Comparison of ENCODE assay signal across 11 cellular contexts in the genomic region with DNA sequence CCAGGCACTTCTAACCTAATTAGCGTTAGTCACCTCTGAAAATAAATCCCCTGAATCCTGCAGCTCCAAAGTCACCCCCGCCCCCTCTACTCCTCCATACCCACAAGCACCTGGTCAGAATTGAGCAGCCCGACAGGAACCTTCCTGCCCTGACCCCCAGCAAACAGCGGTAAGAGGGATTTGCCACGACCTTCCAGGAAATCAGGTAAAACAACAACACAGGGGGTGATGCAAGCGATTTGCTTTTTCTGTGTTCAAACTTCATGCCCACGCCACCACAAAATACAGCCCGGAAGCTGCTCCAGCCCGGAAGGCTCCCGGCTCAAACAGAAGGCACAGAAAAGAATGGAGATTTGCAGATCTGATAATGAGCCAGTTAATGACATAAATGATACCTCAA.
DNase-seq lines count a peak whose midpoint lies in the region; ATAC-seq, FAIRE-seq and TF ChIP-seq lines count a peak whose summit lies in the region.
"Had no signal": no experiment of that assay in that cellular context is flagged by ENCODE, and none has a peak within 500 bp of the region (broad histone marks: within the 10 kb centered on the region; RNA-seq: fewer than 3 reads in every experiment).

No MANE protein-coding gene starts in this region.

- in situ Hi-C loops in HepG2 (cut with HindIII; ENCODE audit: extremely low pct_ligation_motif_present, low pct_unique_long_range_greater_than_20kb) = no loop called here

- no peak for TF ChIP-seq POLR2A in HepG2 (IDR thresholded peaks at IDR 0.05; ENCODE audit: insufficient read depth in 1 of 2, low read depth in 2 of 2, low read length in 2 of 2)

- no peaks in the 10 kb centered on the region for H3K4me1 Mint-ChIP-seq in activated naive CD4-positive, alpha-beta T cell treated with anti-CD3 and anti-CD28 coated beads, Interleukin-2, amount 10 ng/mL, durations not matched to agents 7 days and 5 days
- H3K4me1 Mint-ChIP-seq: activated CD4-positive, alpha-beta memory T cell treated with anti-CD3 and anti-CD28 coated beads, Interleukin-2, amount 10 ng/mL, durations not matched to agents 7 days and 5 days had no signal

- intact Hi-C loops in HepG2 (cut with micrococcal nuclease; ENCODE audit: unreplicated experiment) = no loop called here

- TF ChIP-seq CTCF in BE2C (IDR thresholded peaks at IDR 0.05; ENCODE audit: low read depth, low read length) = no peak
- TF ChIP-seq CTCF in HepG2 (CRISPR knock-in tag; IDR thresholded peaks at IDR 0.05) = no peak

- H3K9me3 Mint-ChIP-seq in activated naive CD4-positive, alpha-beta T cell treated with anti-CD3 and anti-CD28 coated beads, Interleukin-2, amount 10 ng/mL, durations not matched to agents 7 days and 5 days = no peaks in the 10 kb centered on the region
- H3K9me3 Mint-ChIP-seq: activated CD4-positive, alpha-beta memory T cell treated with anti-CD3 and anti-CD28 coated beads, Interleukin-2, amount 10 ng/mL, durations not matched to agents 7 days and 5 days had no signal

- peak overlapping the region; percentile 60 for H3K4me3 ChIP-seq in BE2C (ENCODE audit: low read depth, low read length)
- no peak overlapping the region; a peak in 1 of 6 replicates for H3K4me3 ChIP-seq in HepG2 (replicated peaks in 1 of 3; ENCODE audit: insufficient read depth in 1 of 3, low read depth in 2 of 3, low read length in 3 of 3)

- H3K36me3 ChIP-seq in BE2C (no peaks in the 10 kb centered on the region), HepG2 (replicated peaks in 1 of 2; ENCODE audit: control insufficient read depth in 1 of 2, insufficient read depth in 2 of 2, low read length in 2 of 2) (no peaks in the 10 kb centered on the region)

- no peaks in the 10 kb centered on the region for H3K79me2 ChIP-seq in HepG2 (ENCODE audit: insufficient read depth, low read length)

- WGBS in HepG2 (ENCODE audit: low lambda C conversion rate) = 1% methylated on average over 10 of the region's 10 CpGs

- H3K27me3 Mint-ChIP-seq in activated naive CD4-positive, alpha-beta T cell treated with anti-CD3 and anti-CD28 coated beads, Interleukin-2, amount 10 ng/mL, durations not matched to agents 7 days and 5 days = peaks cover 3% of the 10 kb centered on the region

- DNase-seq in BE2C (peak; percentile 29), NCI-H1105 (lab: John Stamatoyannopoulos, UW) (peak; percentile 39), SK-N-DZ (ENCODE audit: low spot score) (peak; percentile 27), HepG2 (ENCODE audit: low spot score) (no peak), UCSD-AML1 (lab: John Stamatoyannopoulos, UW; ENCODE audit: unreplicated experiment) (no peak)
- no peak for DNase-seq in activated naive CD4-positive, alpha-beta T cell treated with anti-CD3 and anti-CD28 coated beads, Interleukin-2, amount 10 ng/mL, durations not matched to agents 7 days and 5 days
- DNase-seq: activated CD4-positive, alpha-beta memory T cell treated with anti-CD3 and anti-CD28 coated beads, Interleukin-2, amount 10 ng/mL, durations not matched to agents 7 days and 5 days; activated naive CD4-positive, alpha-beta T cell treated with Interleukin-2 at 50 U/mL for 16 hours had no signal

- no peaks in the 10 kb centered on the region for H4K20me1 ChIP-seq in HepG2 (ENCODE audit: insufficient read depth, low read length)

- ATAC-seq in HepG2 (peak; percentile 70), GM18861 (IDR thresholded peaks at IDR 0.05; ENCODE audit: unreplicated experiment) (no peak), HG02885 (IDR thresholded peaks at IDR 0.05; ENCODE audit: poor library complexity, unreplicated experiment) (no peak)

- TF ChIP-seq RAD21 in HepG2 (CRISPR knock-in tag; IDR thresholded peaks at IDR 0.05) = no peak

- BruUV-seq in HepG2 (replicated peaks; lab: Mats Ljungman, UMichigan) = no TSS peak

- H3K27ac ChIP-seq in HepG2 (ENCODE audit: extremely low read length, insufficient read depth, low read length) = no peak overlapping the region

- no peak for TF ChIP-seq EP300 in HepG2 (IDR thresholded peaks at IDR 0.05; ENCODE audit: low read depth in 2 of 2, low read length in 2 of 2)
- TF ChIP-seq EP300 in HepG2 (CRISPR knock-in tag; IDR thresholded peaks at IDR 0.05; ENCODE audit: borderline replicate concordance) = no peak

- no peaks in the 10 kb centered on the region for H3K4me1 ChIP-seq in BE2C
- H3K4me1 ChIP-seq in HepG2 (ENCODE audit: insufficient read depth, low read length) = no peaks in the 10 kb centered on the region; the same call in 1 of the 2 replicates

- no peak overlapping the region for H3K27ac Mint-ChIP-seq in activated naive CD4-positive, alpha-beta T cell treated with anti-CD3 and anti-CD28 coated beads, Interleukin-2, amount 10 ng/mL, durations not matched to agents 7 days and 5 days
- H3K27ac Mint-ChIP-seq: activated CD4-positive, alpha-beta memory T cell treated with anti-CD3 and anti-CD28 coated beads, Interleukin-2, amount 10 ng/mL, durations not matched to agents 7 days and 5 days had no signal

- no peak for FAIRE-seq in HepG2 (lab: Jason Lieb, UNC)
- FAIRE-seq: HTR-8/SVneo had no signal

- no peaks in the 10 kb centered on the region for H3K9me3 ChIP-seq in BE2C
- no peaks in the 10 kb centered on the region for H3K9me3 ChIP-seq in HepG2 (ENCODE audit: low read length)

- H2AFZ ChIP-seq in HepG2 (ENCODE audit: low read length) = peak overlapping the region; percentile 55

- H3K4me3 Mint-ChIP-seq in activated naive CD4-positive, alpha-beta T cell treated with anti-CD3 and anti-CD28 coated beads, Interleukin-2, amount 10 ng/mL, durations not matched to agents 7 days and 5 days = no peak overlapping the region
- H3K4me3 Mint-ChIP-seq: activated CD4-positive, alpha-beta memory T cell treated with anti-CD3 and anti-CD28 coated beads, Interleukin-2, amount 10 ng/mL, durations not matched to agents 7 days and 5 days had no signal

- peak overlapping the region; percentile 40 for H3K4me2 ChIP-seq in HepG2 (ENCODE audit: low read depth, low read length)

- no peaks in the 10 kb centered on the region for H3K36me3 Mint-ChIP-seq in activated naive CD4-positive, alpha-beta T cell treated with anti-CD3 and anti-CD28 coated beads, Interleukin-2, amount 10 ng/mL, durations not matched to agents 7 days and 5 days

- no peaks in the 10 kb centered on the region for H3K27me3 ChIP-seq in BE2C
- no peaks in the 10 kb centered on the region for H3K27me3 ChIP-seq in HepG2 (ENCODE audit: control insufficient read depth in 1 of 2, insufficient read depth in 2 of 2, low read length in 2 of 2)

- POLR2A ChIA-PET in HepG2 (lab: Yijun Ruan, JAX) = no interaction called here

- no peak overlapping the region for H3K9ac ChIP-seq in HepG2 (ENCODE audit: insufficient read depth, low read depth, low read length)

- CTCF ChIA-PET in HepG2 (lab: Yijun Ruan, JAX; ENCODE audit: low intra/inter-chr PET ratio, low total read pairs) = no interaction called here
- CTCF ChIA-PET in activated naive CD4-positive, alpha-beta T cell treated with anti-CD3 and anti-CD28 coated beads, Interleukin-2, amount 10 ng/mL, durations not matched to agents 7 days and 5 days (lab: Charles Lee) = no interaction called here

TF ChIP-seq in HepG2, 621 proteins besides CTCF, POLR2A, EP300 and RAD21:
- TF ChIP-seq BCL6 (CRISPR knock-in tag; IDR thresholded peaks at IDR 0.05) (peak; percentile 59; the same call in 1 of the 2 replicates), ZSCAN29 (CRISPR knock-in tag; conservative IDR thresholded peaks at IDR 0.05) (no peak), SOX6 (IDR thresholded peaks at IDR 0.05) (no peak), SOX6 (CRISPR knock-in tag; IDR thresholded peaks at IDR 0.05) (0 out of 2 replicates have a peak, but pooled peaks have one; percentile 18), TBP (CRISPR knock-in tag; IDR thresholded peaks at IDR 0.05) (no peak), ZNF264 (CRISPR knock-in tag; IDR thresholded peaks at IDR 0.05) (no peak), BRD4 (CRISPR knock-in tag; IDR thresholded peaks at IDR 0.05) (no peak), ZBTB21 (CRISPR knock-in tag; IDR thresholded peaks at IDR 0.05) (no peak), GABPB1 (CRISPR knock-in tag; IDR thresholded peaks at IDR 0.05) (peak; percentile 40; the same call in 1 of the 2 replicates), GABPA (IDR thresholded peaks at IDR 0.05; ENCODE audit: low read depth, low read length) (no peak), GABPA (CRISPR knock-in tag; IDR thresholded peaks at IDR 0.05; ENCODE audit: low read depth) (0 out of 2 replicates have a peak, but pooled peaks have one; percentile 26)
- TF ChIP-seq, protein P1, sequence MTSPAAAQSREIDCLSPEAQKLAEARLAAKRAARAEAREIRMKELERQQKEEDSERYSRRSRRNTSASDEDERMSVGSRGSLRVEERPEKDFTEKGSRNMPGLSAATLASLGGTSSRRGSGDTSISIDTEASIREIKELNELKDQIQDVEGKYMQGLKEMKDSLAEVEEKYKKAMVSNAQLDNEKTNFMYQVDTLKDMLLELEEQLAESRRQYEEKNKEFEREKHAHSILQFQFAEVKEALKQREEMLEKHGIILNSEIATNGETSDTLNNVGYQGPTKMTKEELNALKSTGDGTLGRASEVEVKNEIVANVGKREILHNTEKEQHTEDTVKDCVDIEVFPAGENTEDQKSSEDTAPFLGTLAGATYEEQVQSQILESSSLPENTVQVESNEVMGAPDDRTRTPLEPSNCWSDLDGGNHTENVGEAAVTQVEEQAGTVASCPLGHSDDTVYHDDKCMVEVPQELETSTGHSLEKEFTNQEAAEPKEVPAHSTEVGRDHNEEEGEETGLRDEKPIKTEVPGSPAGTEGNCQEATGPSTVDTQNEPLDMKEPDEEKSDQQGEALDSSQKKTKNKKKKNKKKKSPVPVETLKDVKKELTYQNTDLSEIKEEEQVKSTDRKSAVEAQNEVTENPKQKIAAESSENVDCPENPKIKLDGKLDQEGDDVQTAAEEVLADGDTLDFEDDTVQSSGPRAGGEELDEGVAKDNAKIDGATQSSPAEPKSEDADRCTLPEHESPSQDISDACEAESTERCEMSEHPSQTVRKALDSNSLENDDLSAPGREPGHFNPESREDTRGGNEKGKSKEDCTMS (CRISPR knock-in tag; conservative IDR thresholded peaks at IDR 0.05) = no peak
- TF ChIP-seq, protein P2, sequence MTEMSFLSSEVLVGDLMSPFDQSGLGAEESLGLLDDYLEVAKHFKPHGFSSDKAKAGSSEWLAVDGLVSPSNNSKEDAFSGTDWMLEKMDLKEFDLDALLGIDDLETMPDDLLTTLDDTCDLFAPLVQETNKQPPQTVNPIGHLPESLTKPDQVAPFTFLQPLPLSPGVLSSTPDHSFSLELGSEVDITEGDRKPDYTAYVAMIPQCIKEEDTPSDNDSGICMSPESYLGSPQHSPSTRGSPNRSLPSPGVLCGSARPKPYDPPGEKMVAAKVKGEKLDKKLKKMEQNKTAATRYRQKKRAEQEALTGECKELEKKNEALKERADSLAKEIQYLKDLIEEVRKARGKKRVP (CRISPR knock-in tag; IDR thresholded peaks at IDR 0.05) = peak in 1 of 2 experiments; percentile 75; a peak in 2 of 4 replicates

Comparison
In these comparisons a context has a peak if more than half of its experiments do, and no peak if none do; other contexts are left out.
1. DNase-seq: peak in BE2C (single experiment), NCI-H1105 (single experiment) and SK-N-DZ (single experiment); none in HepG2 (single experiment), UCSD-AML1 (single experiment) and activated naive CD4-positive, alpha-beta T cell treated with anti-CD3 and anti-CD28 coated beads, Interleukin-2, amount 10 ng/mL, durations not matched to agents 7 days and 5 days (single experiment).